In genomic region chr11:110527146-110527545, GRCh38 we compare ENCODE assay signal across 18 cellular contexts.
A peak's percentile ranks its signal among the peaks of the same experiment; 100 is the strongest.
DNase-seq lines count a peak whose midpoint lies in the region; ATAC-seq and TF ChIP-seq lines count a peak whose summit lies in the region.
"Had no signal": no experiment of that assay in that cellular context is flagged by ENCODE, and none has a peak within 500 bp of the region (broad histone marks: within the 10 kb centered on the region; RNA-seq: fewer than 3 reads in every experiment).

No MANE protein-coding gene starts in this region.

- H3K4me3 ChIP-seq in astrocyte of the spinal cord (ENCODE audit: low read depth, low read length) (no peak overlapping the region), fibroblast of mammary gland (ENCODE audit: control insufficient read depth, low read depth, low read length) (no peak overlapping the region)
- H3K4me3 ChIP-seq: BLaER1 had no signal

- H3K27me3 Mint-ChIP-seq in activated T-cell treated with anti-CD3 and anti-CD28 coated beads, Interleukin-2, amount 50 U/mL, for 72 hours (ENCODE audit: low read depth), result peaks cover 11% of the 10 kb centered on the region

- DNase-seq in EH (ENCODE audit: low read depth) (peak; percentile 44), LHCN-M2 (ENCODE audit: low read depth) (peak; percentile 70), astrocyte of the spinal cord (ENCODE audit: low read depth, low spot score) (peak; percentile 18), fibroblast of mammary gland (ENCODE audit: low read depth) (peak; percentile 46), HT-29 (ENCODE audit: low spot score) (no peak), NCI-H146 treated with DMSO at 0.1 percent for 48 hours (lab: John Stamatoyannopoulos, UW; ENCODE audit: unreplicated experiment) (no peak)
- no peak for DNase-seq in activated T-cell treated with anti-CD3 and anti-CD28 coated beads, Interleukin-2, amount 50 U/mL, for 72 hours
- DNase-seq: CD8-positive, alpha-beta T cell; DND-41; GF-D8; Karpas-422; NCI-H1417; NCI-H1930; NCI-H446; NCI-H748 treated with DMSO at 0.1 percent for 48 hours; PC-3 had no signal

- TF ChIP-seq CTCF in astrocyte of the spinal cord (IDR thresholded peaks at IDR 0.05; ENCODE audit: low read depth, low read length), result no peak
- no peak for TF ChIP-seq CTCF in fibroblast of mammary gland (conservative IDR thresholded peaks at IDR 0.05; ENCODE audit: control insufficient read depth, insufficient read depth, low read depth, low read length)

- H3K27ac Mint-ChIP-seq in activated T-cell treated with anti-CD3 and anti-CD28 coated beads, Interleukin-2, amount 50 U/mL, for 72 hours, result no peak overlapping the region

- H3K36me3 Mint-ChIP-seq in activated T-cell treated with anti-CD3 and anti-CD28 coated beads, Interleukin-2, amount 50 U/mL, for 72 hours (ENCODE audit: insufficient read depth in 2 of 2), result peaks cover 2 to 9% of the 10 kb centered on the region in 2 donors
- H3K36me3 Mint-ChIP-seq: CD8-positive, alpha-beta T cell had no signal

- H3K4me3 Mint-ChIP-seq in activated T-cell treated with anti-CD3 and anti-CD28 coated beads, Interleukin-2, amount 50 U/mL, for 72 hours, result no peak overlapping the region
- H3K4me3 Mint-ChIP-seq: CD8-positive, alpha-beta T cell had no signal

- in situ Hi-C loops in astrocyte of the spinal cord (cut with HindIII; ENCODE audit: low sequenced_read_pairs), result no loop called here

- peaks cover 7 to 18% of the 10 kb centered on the region in 2 donors for H3K9me3 Mint-ChIP-seq in activated T-cell treated with anti-CD3 and anti-CD28 coated beads, Interleukin-2, amount 50 U/mL, for 72 hours

- no peak for ATAC-seq in GM21737 (IDR thresholded peaks at IDR 0.05; ENCODE audit: unreplicated experiment)
- no peak for ATAC-seq in activated T-cell treated with anti-CD3 and anti-CD28 coated beads, Interleukin-2, amount 50 U/mL, for 72 hours (replicated peaks in 1 of 2)
- ATAC-seq: PC-3 had no signal

- H3K4me1 Mint-ChIP-seq in activated T-cell treated with anti-CD3 and anti-CD28 coated beads, Interleukin-2, amount 50 U/mL, for 72 hours (ENCODE audit: low read depth), result peaks cover 5% of the 10 kb centered on the region

Comparison
In these comparisons a context has a peak if more than half of its experiments do, and no peak if none do; other contexts are left out.
1. DNase-seq: peak in EH (single experiment), LHCN-M2 (single experiment), astrocyte of the spinal cord (single experiment) and fibroblast of mammary gland (single experiment); none in HT-29 (single experiment), NCI-H146 treated with DMSO at 0.1 percent for 48 hours (single experiment) and activated T-cell treated with anti-CD3 and anti-CD28 coated beads, Interleukin-2, amount 50 U/mL, for 72 hours (0 of 2).